12 cellular contexts compared by ENCODE assay signal in the genomic region with DNA sequence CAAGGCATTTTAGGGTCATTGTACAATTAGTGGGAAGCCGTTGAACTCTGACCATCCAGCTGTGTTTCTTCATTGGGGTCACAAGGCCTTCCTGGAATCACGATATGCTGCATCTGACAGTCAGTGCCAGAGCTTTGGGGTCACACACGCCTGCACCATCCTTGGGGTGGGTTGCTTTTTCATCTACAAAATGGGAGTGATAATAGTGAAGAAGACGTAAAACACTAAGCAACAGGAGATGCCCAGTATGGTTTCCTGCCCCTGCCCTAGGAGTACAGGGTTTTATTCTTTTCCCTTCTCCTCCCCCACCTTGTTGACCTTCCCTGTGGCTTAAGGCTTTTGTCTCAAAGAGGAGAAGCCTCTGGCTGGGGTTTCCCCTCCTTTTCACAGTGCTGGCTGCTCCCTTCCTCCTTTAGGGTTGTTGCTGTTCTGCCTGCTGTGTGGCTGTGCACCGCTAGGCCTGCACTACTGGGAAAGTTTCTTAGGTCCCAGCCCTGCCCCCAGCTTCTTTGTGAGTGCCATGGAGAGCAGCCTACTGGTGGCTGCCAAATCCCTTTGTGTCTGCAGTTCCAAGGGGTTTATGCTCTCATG.
DNase-seq lines count a peak whose midpoint lies in the region; ATAC-seq, FAIRE-seq and TF ChIP-seq lines count a peak whose summit lies in the region.
"Had no signal": no experiment of that assay in that cellular context is flagged by ENCODE, and none has a peak within 500 bp of the region (broad histone marks: within the 10 kb centered on the region; RNA-seq: fewer than 3 reads in every experiment).

No MANE protein-coding gene starts in this region.

- no peak for DNase-seq in K562 (ENCODE audit: extremely low read depth in 1 of 4, low spot score in 3 of 4)
- peak; percentile 11 for DNase-seq in nephron progenitor cell
- DNase-seq in activated CD4-positive, alpha-beta memory T cell treated with anti-CD3 and anti-CD28 coated beads for 36 hours: no peak
- no peak for DNase-seq in natural killer cell treated with Interleukin-12 subunit alpha and Interleukin-12 subunit beta and Interleukin-15 and Interleukin-18, amount 100 ng/mL, for 72 hours (ENCODE audit: low spot score)
- DNase-seq in activated CD4-positive, alpha-beta T cell treated with anti-CD3 and anti-CD28 coated beads for 48 hours: no peak
- DNase-seq: C1 segment of cervical spinal cord, uterus had no signal

- no peak for TF ChIP-seq POLR2A in K562 (conservative IDR thresholded peaks at IDR 0.05)

- H3K27ac ChIP-seq in K562 (ENCODE audit: extremely low read depth, low read depth, low read length): no peak overlapping the region
- H3K27ac ChIP-seq: skin epidermis, uterus had no signal

- H3K4me3 Mint-ChIP-seq in nephron progenitor cell: no peak overlapping the region
- no peak overlapping the region for H3K4me3 Mint-ChIP-seq in activated CD4-positive, alpha-beta memory T cell treated with anti-CD3 and anti-CD28 coated beads for 36 hours
- H3K4me3 Mint-ChIP-seq in natural killer cell treated with Interleukin-12 subunit alpha and Interleukin-12 subunit beta and Interleukin-15 and Interleukin-18, amount 100 ng/mL, for 72 hours: no peak overlapping the region
- H3K4me3 Mint-ChIP-seq: nephron had no signal

- no TSS peak for BruUV-seq in K562 (replicated peaks; lab: Mats Ljungman, UMichigan)

- H2AFZ ChIP-seq in K562 (ENCODE audit: low read depth, low read length): no peak overlapping the region

- in situ Hi-C loops in K562 (cut with MboI): no loop called here

- intact Hi-C loops in K562 (cut with micrococcal nuclease): no loop called here
- intact Hi-C loops in activated CD4-positive, alpha-beta memory T cell treated with anti-CD3 and anti-CD28 coated beads for 36 hours (cut with micrococcal nuclease): no loop called here

- no peak for TF ChIP-seq RAD21 in K562 (CRISPR knock-in tag; conservative IDR thresholded peaks at IDR 0.05 in 1 of 2, IDR thresholded peaks at IDR 0.05 in 1 of 2)

- POLR2A ChIA-PET in K562 (lab: Yijun Ruan, JAX): interaction anchor here (0.6 kb wide), 1 partner anchor 56 kb away, joined by 3 read pairs; no protein-coding TSS in a partner anchor
- POLR2A ChIA-PET in activated CD4-positive, alpha-beta memory T cell treated with anti-CD3 and anti-CD28 coated beads for 36 hours (lab: Charles Lee): no interaction called here

- H4K20me1 ChIP-seq in K562 (replicated peaks; ENCODE audit: control insufficient read depth, insufficient read depth, low read length): no peaks in the 10 kb centered on the region

- no peak overlapping the region for H3K9ac ChIP-seq in K562 (ENCODE audit: insufficient read depth in 1 of 2, low read depth in 2 of 2, low read length in 2 of 2)

- H3K27me3 Mint-ChIP-seq in nephron progenitor cell (ENCODE audit: low read depth, poor library complexity): peaks cover 10% of the 10 kb centered on the region
- peaks cover 2% of the 10 kb centered on the region for H3K27me3 Mint-ChIP-seq in activated CD4-positive, alpha-beta memory T cell treated with anti-CD3 and anti-CD28 coated beads for 36 hours
- H3K27me3 Mint-ChIP-seq in natural killer cell treated with Interleukin-12 subunit alpha and Interleukin-12 subunit beta and Interleukin-15 and Interleukin-18, amount 100 ng/mL, for 72 hours: peaks cover 0 to 6% of the 10 kb centered on the region in 2 donors

- 1% methylated on average over 5 of the region's 5 CpGs for WGBS in K562 (ENCODE audit: insufficient coverage, low coverage, missing lambda C conversion rate)

- H3K4me1 Mint-ChIP-seq in nephron progenitor cell: peaks cover 42% of the 10 kb centered on the region
- H3K4me1 Mint-ChIP-seq in activated CD4-positive, alpha-beta memory T cell treated with anti-CD3 and anti-CD28 coated beads for 36 hours (ENCODE audit: low read depth): no peaks in the 10 kb centered on the region
- H3K4me1 Mint-ChIP-seq in natural killer cell treated with Interleukin-12 subunit alpha and Interleukin-12 subunit beta and Interleukin-15 and Interleukin-18, amount 100 ng/mL, for 72 hours (ENCODE audit: low read depth in 2 of 2): no peaks in the 10 kb centered on the region

- no peaks in the 10 kb centered on the region; a peak in 1 of 5 replicates for H3K27me3 ChIP-seq in K562 (ENCODE audit: control insufficient read depth in 2 of 2, insufficient read depth in 2 of 2, low read length in 2 of 2)
- H3K27me3 ChIP-seq: uterus had no signal

- no peak for FAIRE-seq in K562 (lab: Jason Lieb, UNC)

- no peaks in the 10 kb centered on the region for H3K9me1 ChIP-seq in K562 (ENCODE audit: control insufficient read depth, insufficient read depth, low read length)

- TF ChIP-seq CTCF in K562 (IDR thresholded peaks at IDR 0.05 in 2 of 3, conservative IDR thresholded peaks at IDR 0.05 in 1 of 3; ENCODE audit: insufficient read depth in 2 of 3, low read depth in 1 of 3, low read length in 3 of 3) (no peak), nephron progenitor cell (IDR thresholded peaks at IDR 0.05) (no peak)

- CTCF ChIA-PET in K562 (lab: Yijun Ruan, JAX; ENCODE audit: low intra/inter-chr PET ratio): no interaction called here
- CTCF ChIA-PET in activated CD4-positive, alpha-beta memory T cell treated with anti-CD3 and anti-CD28 coated beads for 36 hours (lab: Charles Lee): no interaction called here

- no peaks in the 10 kb centered on the region for H3K79me2 ChIP-seq in K562 (ENCODE audit: control insufficient read depth, insufficient read depth, low read length)

- H3K4me1 ChIP-seq in K562 (replicated peaks in 1 of 2; ENCODE audit: control insufficient read depth in 2 of 2, insufficient read depth in 2 of 2, low read length in 2 of 2): no peaks in the 10 kb centered on the region
- H3K4me1 ChIP-seq: uterus had no signal

- peaks cover 8% of the 10 kb centered on the region for H3K9me3 Mint-ChIP-seq in nephron progenitor cell
- no peaks in the 10 kb centered on the region for H3K9me3 Mint-ChIP-seq in activated CD4-positive, alpha-beta memory T cell treated with anti-CD3 and anti-CD28 coated beads for 36 hours
- H3K9me3 Mint-ChIP-seq in natural killer cell treated with Interleukin-12 subunit alpha and Interleukin-12 subunit beta and Interleukin-15 and Interleukin-18, amount 100 ng/mL, for 72 hours: no peaks in the 10 kb centered on the region
- H3K9me3 Mint-ChIP-seq: nephron had no signal

- no peak overlapping the region for H3K4me2 ChIP-seq in K562 (ENCODE audit: insufficient read depth, low read length)

- peak; percentile 75 for ATAC-seq in GM18868 (IDR thresholded peaks at IDR 0.05; ENCODE audit: unreplicated experiment)
- peak; percentile 76 for ATAC-seq in HG02885 (IDR thresholded peaks at IDR 0.05; ENCODE audit: poor library complexity, unreplicated experiment)
- ATAC-seq in K562: peak; percentile 61
- no peak for ATAC-seq in natural killer cell treated with Interleukin-12 subunit alpha and Interleukin-12 subunit beta and Interleukin-15 and Interleukin-18, amount 100 ng/mL, for 72 hours
- ATAC-seq in HG02973 (IDR thresholded peaks at IDR 0.05; ENCODE audit: unreplicated experiment): no peak

- no peaks in the 10 kb centered on the region for H3K9me3 ChIP-seq in K562 (replicated peaks; ENCODE audit: control insufficient read depth, insufficient read depth, low read depth, low read length)
- H3K9me3 ChIP-seq: uterus had no signal

- H3K36me3 ChIP-seq in K562 (ENCODE audit: control insufficient read depth, insufficient read depth, low read length): no peaks in the 10 kb centered on the region
- H3K36me3 ChIP-seq: uterus had no signal

- H3K36me3 Mint-ChIP-seq in nephron progenitor cell (ENCODE audit: low read depth): peaks cover 32% of the 10 kb centered on the region
- no peaks in the 10 kb centered on the region for H3K36me3 Mint-ChIP-seq in activated CD4-positive, alpha-beta memory T cell treated with anti-CD3 and anti-CD28 coated beads for 36 hours
- H3K36me3 Mint-ChIP-seq in natural killer cell treated with Interleukin-12 subunit alpha and Interleukin-12 subunit beta and Interleukin-15 and Interleukin-18, amount 100 ng/mL, for 72 hours: no peaks in the 10 kb centered on the region

- H3K27ac Mint-ChIP-seq in nephron progenitor cell: peak overlapping the region; percentile 94
- H3K27ac Mint-ChIP-seq in activated CD4-positive, alpha-beta memory T cell treated with anti-CD3 and anti-CD28 coated beads for 36 hours: no peak overlapping the region
- H3K27ac Mint-ChIP-seq in natural killer cell treated with Interleukin-12 subunit alpha and Interleukin-12 subunit beta and Interleukin-15 and Interleukin-18, amount 100 ng/mL, for 72 hours: no peak overlapping the region

- H3K4me3 ChIP-seq in K562: no peak overlapping the region
- H3K4me3 ChIP-seq: skin epidermis, uterus had no signal

- TF ChIP-seq EP300 in K562 (IDR thresholded peaks at IDR 0.05; ENCODE audit: low read length): no peak

TF ChIP-seq in K562, 482 proteins besides CTCF, POLR2A, EP300 and RAD21 (continues in another document):
- no peak for TF ChIP-seq MCM7 (IDR thresholded peaks at IDR 0.05)
- TF ChIP-seq, protein P1, sequence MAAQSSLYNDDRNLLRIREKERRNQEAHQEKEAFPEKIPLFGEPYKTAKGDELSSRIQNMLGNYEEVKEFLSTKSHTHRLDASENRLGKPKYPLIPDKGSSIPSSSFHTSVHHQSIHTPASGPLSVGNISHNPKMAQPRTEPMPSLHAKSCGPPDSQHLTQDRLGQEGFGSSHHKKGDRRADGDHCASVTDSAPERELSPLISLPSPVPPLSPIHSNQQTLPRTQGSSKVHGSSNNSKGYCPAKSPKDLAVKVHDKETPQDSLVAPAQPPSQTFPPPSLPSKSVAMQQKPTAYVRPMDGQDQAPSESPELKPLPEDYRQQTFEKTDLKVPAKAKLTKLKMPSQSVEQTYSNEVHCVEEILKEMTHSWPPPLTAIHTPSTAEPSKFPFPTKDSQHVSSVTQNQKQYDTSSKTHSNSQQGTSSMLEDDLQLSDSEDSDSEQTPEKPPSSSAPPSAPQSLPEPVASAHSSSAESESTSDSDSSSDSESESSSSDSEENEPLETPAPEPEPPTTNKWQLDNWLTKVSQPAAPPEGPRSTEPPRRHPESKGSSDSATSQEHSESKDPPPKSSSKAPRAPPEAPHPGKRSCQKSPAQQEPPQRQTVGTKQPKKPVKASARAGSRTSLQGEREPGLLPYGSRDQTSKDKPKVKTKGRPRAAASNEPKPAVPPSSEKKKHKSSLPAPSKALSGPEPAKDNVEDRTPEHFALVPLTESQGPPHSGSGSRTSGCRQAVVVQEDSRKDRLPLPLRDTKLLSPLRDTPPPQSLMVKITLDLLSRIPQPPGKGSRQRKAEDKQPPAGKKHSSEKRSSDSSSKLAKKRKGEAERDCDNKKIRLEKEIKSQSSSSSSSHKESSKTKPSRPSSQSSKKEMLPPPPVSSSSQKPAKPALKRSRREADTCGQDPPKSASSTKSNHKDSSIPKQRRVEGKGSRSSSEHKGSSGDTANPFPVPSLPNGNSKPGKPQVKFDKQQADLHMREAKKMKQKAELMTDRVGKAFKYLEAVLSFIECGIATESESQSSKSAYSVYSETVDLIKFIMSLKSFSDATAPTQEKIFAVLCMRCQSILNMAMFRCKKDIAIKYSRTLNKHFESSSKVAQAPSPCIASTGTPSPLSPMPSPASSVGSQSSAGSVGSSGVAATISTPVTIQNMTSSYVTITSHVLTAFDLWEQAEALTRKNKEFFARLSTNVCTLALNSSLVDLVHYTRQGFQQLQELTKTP (IDR thresholded peaks at IDR 0.05; ENCODE audit: low read depth in 1 of 2, partially characterized antibody in 2 of 2): no peak
- no peak for TF ChIP-seq ZFP30 (CRISPR knock-in tag; IDR thresholded peaks at IDR 0.05; ENCODE audit: borderline replicate concordance)
- no peak for TF ChIP-seq NFE2 (IDR thresholded peaks at IDR 0.05; ENCODE audit: low read depth)

Comparison
In these comparisons a context has a peak if more than half of its experiments do, and no peak if none do; other contexts are left out.
1. ATAC-seq: peak in GM18868 (single experiment), HG02885 (single experiment) and K562 (single experiment); none in natural killer cell treated with Interleukin-12 subunit alpha and Interleukin-12 subunit beta and Interleukin-15 and Interleukin-18, amount 100 ng/mL, for 72 hours (0 of 2) and HG02973 (single experiment).